In the genomic region with DNA sequence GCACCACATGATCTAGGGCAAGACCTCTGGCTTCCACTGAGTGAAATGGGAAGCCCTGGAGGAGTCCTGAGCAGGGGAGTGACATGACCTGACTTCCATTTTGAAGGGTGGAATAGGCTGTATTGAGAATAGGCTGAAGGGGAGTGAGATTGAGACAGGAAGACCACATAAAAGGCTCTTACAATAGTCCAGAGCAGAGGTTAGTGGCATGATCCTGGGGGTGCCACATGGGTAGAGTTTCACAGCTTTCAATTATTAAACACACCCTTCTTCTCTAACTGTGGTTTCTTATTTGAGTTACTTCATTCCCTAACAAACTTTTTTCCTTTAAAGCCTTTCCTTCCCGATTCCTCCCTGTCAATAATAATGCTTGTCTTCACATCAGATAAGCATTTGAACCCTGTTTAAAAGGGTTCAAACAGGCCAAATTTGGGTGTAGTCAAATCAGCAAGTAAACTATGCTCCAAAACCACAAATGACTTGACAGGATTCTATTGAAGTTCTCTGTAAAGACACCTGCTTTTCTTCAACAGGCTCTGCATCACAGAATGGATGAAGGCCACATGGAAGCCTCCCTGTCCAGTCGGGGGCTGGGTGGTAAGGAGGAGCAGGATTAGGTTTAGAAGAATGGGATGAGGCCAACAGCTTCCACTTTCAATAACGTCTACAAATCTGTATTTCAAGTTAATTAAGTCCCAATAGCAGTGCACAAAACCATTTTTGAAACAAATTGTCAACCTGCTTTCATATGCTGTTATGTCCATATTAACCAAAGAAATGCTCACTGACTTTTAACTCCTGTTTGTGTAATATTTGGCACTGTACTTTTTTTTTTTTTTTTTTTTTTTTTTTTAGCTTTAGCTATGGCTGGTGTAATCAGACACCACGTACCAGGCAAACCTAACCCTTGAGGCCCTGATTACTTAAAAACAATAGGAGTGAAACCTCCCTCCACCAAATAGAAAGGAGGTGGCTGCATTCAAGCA, we compare ENCODE assay signal across 25 cellular contexts.
DNase-seq lines count a peak whose midpoint lies in the region; ATAC-seq, FAIRE-seq and TF ChIP-seq lines count a peak whose summit lies in the region.
"Had no signal": no experiment of that assay in that cellular context is flagged by ENCODE, and none has a peak within 500 bp of the region (broad histone marks: within the 10 kb centered on the region; RNA-seq: fewer than 3 reads in every experiment).

No MANE protein-coding gene starts in this region.

- H3K4me1 ChIP-seq in pancreas (peaks cover 6 to 39% (median 35%) of the 10 kb centered on the region in 3 donors), right lobe of liver (no peaks in the 10 kb centered on the region)
- H3K4me1 ChIP-seq: gastrocnemius medialis, tibial artery had no signal

- peak; percentile 7 for DNase-seq in NCI-H510A treated with DMSO at 0.1 percent for 48 hours (lab: John Stamatoyannopoulos, UW)
- no peak for DNase-seq in NCI-H510A (lab: John Stamatoyannopoulos, UW)
- DNase-seq in NCI-H2029 treated with DMSO at 0.1 percent for 48 hours (lab: John Stamatoyannopoulos, UW): peak; percentile 46
- DNase-seq in bronchial epithelial cell (ENCODE audit: low read depth): no peak
- DNase-seq in pancreas: no peak
- no peak for DNase-seq in G401 (ENCODE audit: low spot score)
- no peak for DNase-seq in right lobe of liver
- DNase-seq in left lobe of liver (ENCODE audit: low spot score): no peak
- DNase-seq: activated CD8-positive, alpha-beta T cell treated with anti-CD3 and anti-CD28 coated beads, Interleukin-2, amount 10 ng/mL, durations not matched to agents 7 days and 5 days; aorta; CD8-positive, alpha-beta T cell; DMS153; gastrocnemius medialis; NCI-H1417 treated with DMSO at 0.1 percent for 48 hours; NCI-H345; stomach; T-helper 2 cell; tibial artery had no signal

- ATAC-seq in pancreas (peak in 3 of 4 donors; percentile 13 to 64 (median 50)), right lobe of liver (no peak), left lobe of liver (no peak)
- ATAC-seq: activated CD8-positive, alpha-beta T cell treated with anti-CD3 and anti-CD28 coated beads, Interleukin-2, amount 10 ng/mL, durations not matched to agents 7 days and 5 days; CD8-positive, alpha-beta T cell; gastrocnemius medialis; K562 had no signal

- in situ Hi-C loops in G401 (cut with HindIII; ENCODE audit: low sequenced_read_pairs): no loop called here

- TF ChIP-seq CTCF in bronchial epithelial cell (IDR thresholded peaks at IDR 0.05; ENCODE audit: insufficient read depth, low read length, severe bottlenecking) (no peak), pancreas (IDR thresholded peaks at IDR 0.05) (no peak), right lobe of liver (IDR thresholded peaks at IDR 0.05) (no peak)

- no peak overlapping the region for H3K4me3 ChIP-seq in bronchial epithelial cell (ENCODE audit: low read depth, low read length)
- H3K4me3 ChIP-seq in pancreas: no peak overlapping the region
- no peak overlapping the region for H3K4me3 ChIP-seq in right lobe of liver
- H3K4me3 ChIP-seq: A549, cardiac muscle cell, coronary artery, gastrocnemius medialis, HAP-1, hepatocyte, K562, stomach, tibial artery had no signal

- H3K27me3 ChIP-seq in bronchial epithelial cell (ENCODE audit: control insufficient read depth, insufficient read depth, low read length) (no peaks in the 10 kb centered on the region), pancreas (no peaks in the 10 kb centered on the region), right lobe of liver (no peaks in the 10 kb centered on the region)
- H3K27me3 ChIP-seq: cardiac muscle cell, gastrocnemius medialis, hepatocyte, stomach, tibial artery had no signal

- H3K27ac ChIP-seq in pancreas: no peak overlapping the region
- no peak overlapping the region for H3K27ac ChIP-seq in right lobe of liver
- H3K27ac ChIP-seq: A549, cardiac muscle cell, coronary artery, gastrocnemius medialis, hepatocyte, stomach, tibial artery had no signal

- FAIRE-seq in bronchial epithelial cell (lab: Jason Lieb, UNC) (peak; percentile 50), pancreas (lab: Jason Lieb, UNC) (no peak)
- FAIRE-seq: A549, G401.6, K562 had no signal

- no peaks in the 10 kb centered on the region for H3K36me3 ChIP-seq in bronchial epithelial cell (ENCODE audit: control insufficient read depth, insufficient read depth, low read length)
- H3K36me3 ChIP-seq in pancreas: no peaks in the 10 kb centered on the region
- no peaks in the 10 kb centered on the region for H3K36me3 ChIP-seq in right lobe of liver
- H3K36me3 ChIP-seq: cardiac muscle cell, gastrocnemius medialis, HAP-1, stomach, tibial artery had no signal

- intact Hi-C loops in pancreas (cut with DNase I): no loop called here
- intact Hi-C loops in right lobe of liver (cut with DNase I): no loop called here

- H3K9me3 ChIP-seq in pancreas (no peaks in the 10 kb centered on the region), right lobe of liver (no peaks in the 10 kb centered on the region)
- H3K9me3 ChIP-seq: A549, gastrocnemius medialis, HAP-1, stomach, tibial artery had no signal

- TF ChIP-seq POLR2A in right lobe of liver (IDR thresholded peaks at IDR 0.05): no peak

- 53 to 55% methylated on average over 4 of the region's 4 CpGs for WGBS in pancreas, 2 donors
- 57% methylated on average over 3 of the region's 4 CpGs for WGBS in right lobe of liver (ENCODE audit: insufficient coverage, low coverage, low lambda C conversion rate, missing lambda C conversion rate)

Comparison
In these comparisons a context has a peak if more than half of its experiments do, and no peak if none do; other contexts are left out.
1. DNase-seq: peak in NCI-H510A treated with DMSO at 0.1 percent for 48 hours (single experiment) and NCI-H2029 treated with DMSO at 0.1 percent for 48 hours (single experiment); none in NCI-H510A (single experiment), bronchial epithelial cell (single experiment), pancreas (0 of 6), G401 (single experiment), right lobe of liver (0 of 3) and left lobe of liver (single experiment).
2. ATAC-seq: peak in pancreas (3 of 4); none in right lobe of liver (0 of 4) and left lobe of liver (single experiment).